Comparison of ENCODE assay signal across 18 cellular contexts in the genomic region with DNA sequence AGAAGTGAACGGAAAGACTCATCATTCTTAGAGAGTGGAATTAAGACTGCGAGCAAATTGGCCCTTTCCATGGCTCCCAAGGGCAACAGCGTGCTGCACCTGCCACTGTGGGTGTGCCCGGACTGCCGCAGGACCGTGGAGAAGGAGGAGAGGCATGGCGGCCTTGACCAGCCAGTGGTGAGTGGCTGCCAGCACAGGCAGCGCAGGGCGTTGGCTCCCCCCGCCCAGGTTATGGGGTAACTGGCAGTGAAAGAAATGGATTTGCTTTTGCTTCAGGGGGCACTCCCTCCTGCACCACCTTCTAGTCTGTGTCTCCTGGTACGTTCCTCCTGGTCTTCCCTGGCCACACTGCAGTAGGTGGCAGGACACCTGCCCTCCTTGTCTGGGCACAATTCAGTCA. TPM values are rescaled to one million over a fixed set of nuclear protein-coding genes. Genes with fewer than 3 reads are reported as not detected.
DNase-seq lines count a peak whose midpoint lies in the region; ATAC-seq and TF ChIP-seq lines count a peak whose summit lies in the region.
"Had no signal": no experiment of that assay in that cellular context is flagged by ENCODE, and none has a peak within 500 bp of the region (broad histone marks: within the 10 kb centered on the region; RNA-seq: fewer than 3 reads in every experiment).

No MANE protein-coding gene starts in this region.

- H3K9me3 Mint-ChIP-seq in WTC11, result no peaks in the 10 kb centered on the region
- H3K9me3 Mint-ChIP-seq in stimulated activated memory B cell treated with anti-CD40 and anti-IgM and Interleukin-4, amounts not matched to agents 10 μg/mL and 1 μg/mL and 100 μg/mL, for 72 hours, result no peaks in the 10 kb centered on the region
- H3K9me3 Mint-ChIP-seq: CD8-positive, alpha-beta memory T cell had no signal

- DNase-seq in left ventricle myocardium inferior, result no peak
- no peak for DNase-seq in heart left ventricle
- DNase-seq in WTC11 (ENCODE audit: low spot score), result no peak
- DNase-seq in SK-N-SH, result no peak
- DNase-seq in medulla oblongata (ENCODE audit: extremely low spot score), result no peak
- no peak for DNase-seq in HuH-7 (ENCODE audit: low spot score)
- DNase-seq: CD8-positive, alpha-beta memory T cell; DMS79 treated with DMSO at 0.1 percent for 48 hours; left cardiac atrium; midbrain; NCI-H1048; NCI-H2081 treated with DMSO at 0.1 percent for 48 hours; NCI-H526 treated with DMSO at 0.1 percent for 48 hours; thyroid gland had no signal

- no peaks in the 10 kb centered on the region for H3K27me3 Mint-ChIP-seq in WTC11 (ENCODE audit: low read depth)
- H3K27me3 Mint-ChIP-seq in stimulated activated memory B cell treated with anti-CD40 and anti-IgM and Interleukin-4, amounts not matched to agents 10 μg/mL and 1 μg/mL and 100 μg/mL, for 72 hours, result no peaks in the 10 kb centered on the region

- H3K27me3 ChIP-seq in left ventricle myocardium inferior (ENCODE audit: low read depth) (no peaks in the 10 kb centered on the region), heart left ventricle (no peaks in the 10 kb centered on the region), iPS-20b (ENCODE audit: insufficient read depth, low read length) (no peaks in the 10 kb centered on the region), SK-N-SH (ENCODE audit: insufficient read depth) (no peaks in the 10 kb centered on the region)
- H3K27me3 ChIP-seq: gastroesophageal sphincter, thyroid gland had no signal

- H3K36me3 ChIP-seq in left ventricle myocardium inferior (peaks cover 7% of the 10 kb centered on the region), heart left ventricle (peaks cover 0 to 25% (median 8%) of the 10 kb centered on the region in 9 donors), iPS-20b (ENCODE audit: insufficient read depth, low read depth, low read length) (peaks cover 26% of the 10 kb centered on the region; the same call in 1 of the 2 replicates), SK-N-SH (replicated peaks in 1 of 2; ENCODE audit: control insufficient read depth in 1 of 2, insufficient read depth in 2 of 2, low read length in 1 of 2) (peaks cover 0 to 14% of the 10 kb centered on the region in 2 experiments)
- H3K36me3 ChIP-seq: thyroid gland had no signal

- H3K4me3 ChIP-seq in left ventricle myocardium inferior (no peak overlapping the region), heart left ventricle (no peak overlapping the region), iPS-20b (ENCODE audit: low read length) (no peak overlapping the region), SK-N-SH (ENCODE audit: low read depth in 2 of 2, low read length in 1 of 2) (no peak overlapping the region)
- H3K4me3 ChIP-seq: gastroesophageal sphincter, thyroid gland had no signal

- CTCF ChIA-PET in WTC11 (lab: Charles Lee), result no interaction called here
- CTCF ChIA-PET in SK-N-SH (lab: Yijun Ruan, JAX), result interaction anchor here (1.2 kb wide), 1 partner anchor 25 kb away, joined by 3 read pairs; no protein-coding TSS in a partner anchor

- no peak for TF ChIP-seq RAD21 in SK-N-SH (IDR thresholded peaks at IDR 0.05; ENCODE audit: low read length)

- H3K4me1 ChIP-seq in left ventricle myocardium inferior (peaks cover 99% of the 10 kb centered on the region), heart left ventricle (peaks cover 12 to 93% (median 77%) of the 10 kb centered on the region in 12 donors), iPS-20b (ENCODE audit: insufficient read depth, low read length) (peaks cover 56% of the 10 kb centered on the region), SK-N-SH (ENCODE audit: control insufficient read depth in 1 of 2, insufficient read depth in 2 of 2, low read depth in 1 of 2, low read length in 1 of 2) (peaks cover 5 to 84% of the 10 kb centered on the region in 2 experiments; a peak in 2 of 4 replicates)

- peaks cover 100% of the 10 kb centered on the region for H4K20me1 ChIP-seq in SK-N-SH (ENCODE audit: insufficient read depth)

- peaks cover 4% of the 10 kb centered on the region for H3F3A ChIP-seq in SK-N-SH (replicated peaks; ENCODE audit: insufficient read depth)

- H3K36me3 Mint-ChIP-seq in WTC11, result peaks cover 5% of the 10 kb centered on the region; the same call in 1 of the 2 replicates
- peaks cover 25% of the 10 kb centered on the region for H3K36me3 Mint-ChIP-seq in stimulated activated memory B cell treated with anti-CD40 and anti-IgM and Interleukin-4, amounts not matched to agents 10 μg/mL and 1 μg/mL and 100 μg/mL, for 72 hours

- H3K27ac Mint-ChIP-seq in WTC11, result peak overlapping the region; percentile 98
- peak overlapping the region; percentile 65 for H3K27ac Mint-ChIP-seq in stimulated activated memory B cell treated with anti-CD40 and anti-IgM and Interleukin-4, amounts not matched to agents 10 μg/mL and 1 μg/mL and 100 μg/mL, for 72 hours

- no peak for TF ChIP-seq POLR2A in heart left ventricle (IDR thresholded peaks at IDR 0.05)

- POLR2A ChIA-PET in WTC11 (lab: Charles Lee) (no interaction called here), SK-N-SH (lab: Yijun Ruan, JAX) (no interaction called here)

- H3K4me2 ChIP-seq in SK-N-SH, result no peak overlapping the region

- TF ChIP-seq CTCF in left ventricle myocardium inferior (IDR thresholded peaks at IDR 0.05; ENCODE audit: borderline replicate concordance) (no peak), heart left ventricle (IDR thresholded peaks at IDR 0.05) (no peak), WTC11 (IDR thresholded peaks at IDR 0.05) (no peak), SK-N-SH (IDR thresholded peaks at IDR 0.05) (no peak)

- ATAC-seq in heart left ventricle, result no peak
- ATAC-seq in WTC11, result no peak
- no peak for ATAC-seq in stimulated activated memory B cell treated with anti-CD40 and anti-IgM and Interleukin-4, amounts not matched to agents 10 μg/mL and 1 μg/mL and 100 μg/mL, for 72 hours
- ATAC-seq: gastroesophageal sphincter, left cardiac atrium, Right ventricle myocardium inferior had no signal

- 88 to 95% (median 94%) methylated on average over 11 of the region's 11 CpGs for WGBS in heart left ventricle, 4 donors
- WGBS in SK-N-SH (ENCODE audit: low lambda C conversion rate), result 100% methylated on average over 11 of the region's 11 CpGs

- no peak overlapping the region for H3K4me3 Mint-ChIP-seq in WTC11
- no peak overlapping the region for H3K4me3 Mint-ChIP-seq in stimulated activated memory B cell treated with anti-CD40 and anti-IgM and Interleukin-4, amounts not matched to agents 10 μg/mL and 1 μg/mL and 100 μg/mL, for 72 hours

- H3K9ac ChIP-seq in iPS-20b (ENCODE audit: low read depth, low read length), result no peak overlapping the region
- no peak overlapping the region for H3K9ac ChIP-seq in SK-N-SH

- H3K4me1 Mint-ChIP-seq in WTC11, result peaks cover 94% of the 10 kb centered on the region
- peaks cover 86% of the 10 kb centered on the region for H3K4me1 Mint-ChIP-seq in stimulated activated memory B cell treated with anti-CD40 and anti-IgM and Interleukin-4, amounts not matched to agents 10 μg/mL and 1 μg/mL and 100 μg/mL, for 72 hours

- H3K9me3 ChIP-seq in left ventricle myocardium inferior (replicated peaks) (no peaks in the 10 kb centered on the region), heart left ventricle (no peaks in the 10 kb centered on the region), iPS-20b (ENCODE audit: insufficient read depth, low read depth, low read length) (no peaks in the 10 kb centered on the region), SK-N-SH (no peaks in the 10 kb centered on the region)
- H3K9me3 ChIP-seq: gastroesophageal sphincter, thyroid gland had no signal

- H2AFZ ChIP-seq in SK-N-SH (ENCODE audit: low read depth), result no peak overlapping the region

- intact Hi-C loops in left ventricle myocardium inferior (cut with micrococcal nuclease), result no loop called here
- intact Hi-C loops in heart left ventricle (cut with DNase I), result no loop called here

- no peak for TF ChIP-seq EP300 in SK-N-SH (IDR thresholded peaks at IDR 0.05; ENCODE audit: borderline replicate concordance in 1 of 2, low read depth in 1 of 2, low read length in 1 of 2)

- H3K79me2 ChIP-seq in SK-N-SH (ENCODE audit: insufficient read depth), result peaks cover 100% of the 10 kb centered on the region

- no peaks in the 10 kb centered on the region for H3K9me2 ChIP-seq in SK-N-SH

- H3K27ac ChIP-seq in left ventricle myocardium inferior (replicated peaks), result peak overlapping the region; percentile 73
- peak overlapping the region in 2 of 12 donors; percentile 11 to 22 for H3K27ac ChIP-seq in heart left ventricle
- peak overlapping the region; percentile 9 for H3K27ac ChIP-seq in iPS-20b (ENCODE audit: low read length)
- peak overlapping the region in 1 of 2 experiments; percentile 92; a peak in 2 of 4 replicates for H3K27ac ChIP-seq in SK-N-SH (ENCODE audit: low read depth in 2 of 2, low read length in 1 of 2)
- H3K27ac ChIP-seq: thyroid gland had no signal

TF ChIP-seq in WTC11, 78 proteins besides CTCF, POLR2A, EP300 and RAD21 (continues in another document):
- no peak for TF ChIP-seq RELA (CRISPR knock-in tag; IDR thresholded peaks at IDR 0.05; ENCODE audit: borderline replicate concordance)
- TF ChIP-seq, protein P1, sequence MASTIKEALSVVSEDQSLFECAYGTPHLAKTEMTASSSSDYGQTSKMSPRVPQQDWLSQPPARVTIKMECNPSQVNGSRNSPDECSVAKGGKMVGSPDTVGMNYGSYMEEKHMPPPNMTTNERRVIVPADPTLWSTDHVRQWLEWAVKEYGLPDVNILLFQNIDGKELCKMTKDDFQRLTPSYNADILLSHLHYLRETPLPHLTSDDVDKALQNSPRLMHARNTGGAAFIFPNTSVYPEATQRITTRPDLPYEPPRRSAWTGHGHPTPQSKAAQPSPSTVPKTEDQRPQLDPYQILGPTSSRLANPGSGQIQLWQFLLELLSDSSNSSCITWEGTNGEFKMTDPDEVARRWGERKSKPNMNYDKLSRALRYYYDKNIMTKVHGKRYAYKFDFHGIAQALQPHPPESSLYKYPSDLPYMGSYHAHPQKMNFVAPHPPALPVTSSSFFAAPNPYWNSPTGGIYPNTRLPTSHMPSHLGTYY (CRISPR knock-in tag; IDR thresholded peaks at IDR 0.05), result no peak

TF ChIP-seq in SK-N-SH, 30 proteins besides CTCF, POLR2A, EP300 and RAD21 (continues in another document):
- TF ChIP-seq MEF2A (IDR thresholded peaks at IDR 0.05; ENCODE audit: borderline replicate concordance, low read depth) (no peak), TEAD4 (IDR thresholded peaks at IDR 0.05; ENCODE audit: borderline replicate concordance, insufficient read depth) (no peak), FOSL2 (IDR thresholded peaks at IDR 0.05; ENCODE audit: borderline replicate concordance, low read depth) (no peak)

RNA-seq across cellular contexts. Expression of gene FAM193A, which starts 59.7 kb away (rescaled TPM):
- 16.0 TPM for total RNA-seq in left ventricle myocardium inferior
- 10 to 100 TPM; 12.6 to 21.0 (median 17.3) TPM for total RNA-seq in heart left ventricle
- 10 to 100 TPM in 1 of 2 donors, 1 to 10 TPM in 1; 9.7 to 10.6 TPM for polyA plus RNA-seq in heart left ventricle
- 24.4 to 28.1 TPM (median 24.6 TPM) in 3 replicates for total RNA-seq in WTC11 (2021)
- 7.0 and 9.2 TPM in 2 replicates for polyA plus RNA-seq in SK-N-SH (2012; rRNA removed)
- 6.3 and 7.8 TPM in 2 replicates for polyA plus RNA-seq in SK-N-SH (2012; cell fraction: cytosol; rRNA removed)
- 28.8 and 33.4 TPM in 2 replicates for polyA plus RNA-seq in SK-N-SH (2012; cell fraction: nucleus; rRNA removed)
